Comparison of ENCODE assay signal across 10 cellular contexts in the genomic region with DNA sequence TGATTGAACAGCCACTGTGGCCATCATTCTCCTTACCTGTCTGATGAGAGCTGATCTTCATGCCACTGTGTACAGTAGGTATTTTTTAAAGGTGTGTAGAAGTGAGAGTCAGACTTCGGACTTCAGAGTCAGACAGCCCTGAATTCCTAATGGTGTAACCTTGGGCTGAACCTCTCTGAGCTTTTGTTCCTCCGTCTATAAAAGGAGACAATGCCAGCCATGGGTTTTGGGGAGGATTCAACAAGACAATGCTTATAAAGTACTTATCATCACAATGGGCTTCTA. TPM values are rescaled to one million over a fixed set of nuclear protein-coding genes. Genes with fewer than 3 reads are reported as not detected.
A peak's percentile ranks its signal among the peaks of the same experiment; 100 is the strongest.
DNase-seq lines count a peak whose midpoint lies in the region; ATAC-seq and TF ChIP-seq lines count a peak whose summit lies in the region.
"Had no signal": no experiment of that assay in that cellular context is flagged by ENCODE, and none has a peak within 500 bp of the region (broad histone marks: within the 10 kb centered on the region; RNA-seq: fewer than 3 reads in every experiment).

No MANE protein-coding gene starts in this region.

- peak overlapping the region; percentile 10 for H3K4ac ChIP-seq in trophoblast cell (ENCODE audit: low read depth, low read length)

- peak; percentile 2; the same call in 1 of the 2 replicates for ATAC-seq in WTC11
- no peak for ATAC-seq in right cardiac atrium
- no peak for ATAC-seq in HG03280 (IDR thresholded peaks at IDR 0.05; ENCODE audit: unreplicated experiment)
- ATAC-seq: stimulated activated naive CD8-positive, alpha-beta T cell treated with anti-CD3 and anti-CD28 coated beads, Interleukin-15, amount 100 ng/mL, for 72 hours had no signal

- peak overlapping the region; percentile 3 for H2AFZ ChIP-seq in trophoblast cell (ENCODE audit: insufficient read depth, low read length, poor library complexity)

- peak overlapping the region; percentile 67 for H4K8ac ChIP-seq in trophoblast cell (ENCODE audit: low read depth, low read length)

- peak overlapping the region; percentile 86 to 99 (median 95) for H3K4me2 ChIP-seq in BLaER1 treated with 17β-estradiol and CSF1 and Interleukin-3, amounts not matched to agents 10 nM and 100 nM
- H3K4me2 ChIP-seq in trophoblast cell (ENCODE audit: low read length) = peak overlapping the region; percentile 14
- H3K4me2 ChIP-seq: KMS-11 had no signal

- peaks cover 6% of the 10 kb centered on the region for H3K79me2 ChIP-seq in trophoblast cell (ENCODE audit: control insufficient read depth, insufficient read depth, low read length, poor library complexity)

- H3K4me3 ChIP-seq in BLaER1 treated with 17β-estradiol and CSF1 and Interleukin-3, amounts not matched to agents 10 nM and 100 nM = peak overlapping the region; percentile 8 to 54 (median 38); a peak in 14 of 20 replicates
- H3K4me3 ChIP-seq in right cardiac atrium (ENCODE audit: low read length) (no peak overlapping the region), trophoblast cell (ENCODE audit: low read depth, low read length) (no peak overlapping the region)

- H3K23ac ChIP-seq in trophoblast cell (ENCODE audit: low read length) = no peak overlapping the region

- H2AK5ac ChIP-seq in trophoblast cell (ENCODE audit: low read length) = peak overlapping the region; percentile 38

- in situ Hi-C loops in ACHN (cut with HindIII; ENCODE audit: low pct_ligation_motif_present, low pct_unique_long_range_greater_than_20kb, low sequenced_read_pairs) = no loop called here

- peaks cover 83% of the 10 kb centered on the region for H3K27me3 Mint-ChIP-seq in WTC11 (ENCODE audit: low read depth)
- H3K27me3 Mint-ChIP-seq: stimulated activated naive CD8-positive, alpha-beta T cell treated with anti-CD3 and anti-CD28 coated beads, Interleukin-15, amount 100 ng/mL, for 72 hours had no signal

- CTCF ChIA-PET in WTC11 (lab: Charles Lee) = interaction anchor here (0.8 to 3.6 kb wide), 11 partner anchors 9 to 312 kb away, joined by 3 to 40 read pairs (median 10); partner anchors contain the start of gene GSN

- peak overlapping the region; percentile 49 for H3K4me3 Mint-ChIP-seq in WTC11
- H3K4me3 Mint-ChIP-seq: stimulated activated naive CD8-positive, alpha-beta T cell treated with anti-CD3 and anti-CD28 coated beads, Interleukin-15, amount 100 ng/mL, for 72 hours had no signal

- intact Hi-C loops in right cardiac atrium (cut with DNase I) = no loop called here

- H4K12ac ChIP-seq in trophoblast cell (ENCODE audit: low read depth, low read length) = peak overlapping the region; percentile 73

- peak overlapping the region; percentile 43 for H3K14ac ChIP-seq in trophoblast cell (ENCODE audit: low read length)

- peaks cover 5% of the 10 kb centered on the region for H3K36me3 Mint-ChIP-seq in WTC11

- H3K18ac ChIP-seq in trophoblast cell (ENCODE audit: low read length) = peak overlapping the region; percentile 43

- 18% methylated on average over 2 of the region's 2 CpGs for WGBS in right cardiac atrium
- WGBS in trophoblast cell (ENCODE audit: extremely low coverage, insufficient coverage, insufficient read length) = no CpG with 5 or more reads among the region's 2 CpGs

- H3K27ac Mint-ChIP-seq in WTC11 = peak overlapping the region; percentile 17; the same call in 1 of the 2 replicates

- H4K20me1 ChIP-seq in BLaER1 treated with 17β-estradiol and CSF1 and Interleukin-3, amounts not matched to agents 10 nM and 100 nM = peaks cover 0 to 17% (median 0%) of the 10 kb centered on the region in 11 experiments; a peak in 3 of 22 replicates

- peak overlapping the region; percentile 50 to 75 (median 71) for H3K9ac ChIP-seq in BLaER1 treated with 17β-estradiol and CSF1 and Interleukin-3, amounts not matched to agents 10 nM and 100 nM
- no peak overlapping the region for H3K9ac ChIP-seq in trophoblast cell (ENCODE audit: low read length)
- H3K9ac ChIP-seq: KMS-11 had no signal

- H3K9me3 ChIP-seq in BLaER1 treated with 17β-estradiol and CSF1 and Interleukin-3, amounts not matched to agents 10 nM and 100 nM (replicated peaks in 1 of 11) = no peaks in the 10 kb centered on the region
- H3K9me3 ChIP-seq in right cardiac atrium (ENCODE audit: control insufficient read depth, low read length) = no peaks in the 10 kb centered on the region
- H3K9me3 ChIP-seq in trophoblast cell (ENCODE audit: insufficient read depth, low read depth, low read length) = no peaks in the 10 kb centered on the region

- H3K27me3 ChIP-seq in BLaER1 treated with 17β-estradiol and CSF1 and Interleukin-3, amounts not matched to agents 10 nM and 100 nM = no peaks in the 10 kb centered on the region
- H3K27me3 ChIP-seq in right cardiac atrium (ENCODE audit: control insufficient read depth, insufficient read depth) (no peaks in the 10 kb centered on the region), trophoblast cell (ENCODE audit: insufficient read depth, low read length) (no peaks in the 10 kb centered on the region)

- DNase-seq in WTC11 (ENCODE audit: low spot score) (no peak), right cardiac atrium (no peak), trophoblast cell (no peak), ACHN (no peak), NCI-H1930 (lab: John Stamatoyannopoulos, UW) (no peak)
- no peak for DNase-seq in effector CD4-positive, alpha-beta T cell
- DNase-seq: stimulated activated naive CD8-positive, alpha-beta T cell treated with anti-CD3 and anti-CD28 coated beads, Interleukin-15, amount 100 ng/mL, for 72 hours had no signal

- H3K79me1 ChIP-seq in trophoblast cell (ENCODE audit: low read length) = peaks cover 45% of the 10 kb centered on the region

- peaks cover 86 to 92% (median 87%) of the 10 kb centered on the region in 10 experiments for H3K4me1 ChIP-seq in BLaER1 treated with 17β-estradiol and CSF1 and Interleukin-3, amounts not matched to agents 10 nM and 100 nM
- H3K4me1 ChIP-seq in right cardiac atrium (ENCODE audit: control insufficient read depth, insufficient read depth, low read length) (peaks cover 60% of the 10 kb centered on the region), trophoblast cell (ENCODE audit: control insufficient read depth in 1 of 2, insufficient read depth in 2 of 2, low read length in 2 of 2) (peaks cover 45 to 62% of the 10 kb centered on the region in 2 experiments)

- no peak for TF ChIP-seq CTCF in WTC11 (IDR thresholded peaks at IDR 0.05)

- peak overlapping the region; percentile 90 for H2BK5ac ChIP-seq in trophoblast cell (ENCODE audit: low read depth, low read length, poor library complexity)

- peak overlapping the region; percentile 94 for H2BK12ac ChIP-seq in trophoblast cell (ENCODE audit: low read length)

- peak overlapping the region; percentile 75 for H4K91ac ChIP-seq in trophoblast cell (ENCODE audit: low read depth, low read length)

- H3K27ac ChIP-seq in BLaER1 treated with 17β-estradiol and CSF1 and Interleukin-3, amounts not matched to agents 10 nM and 100 nM = peak overlapping the region; percentile 70 to 89 (median 83)
- H3K27ac ChIP-seq in right cardiac atrium (ENCODE audit: low read length) = peak overlapping the region; percentile 99
- peak overlapping the region; percentile 99 for H3K27ac ChIP-seq in trophoblast cell (ENCODE audit: low read depth, low read length)
- H3K27ac ChIP-seq: KMS-11 had no signal

- peaks cover 47% of the 10 kb centered on the region for H3K4me1 Mint-ChIP-seq in WTC11

- H3K36me3 ChIP-seq in BLaER1 treated with 17β-estradiol and CSF1 and Interleukin-3, amounts not matched to agents 10 nM and 100 nM = peaks cover 0 to 30% (median 0%) of the 10 kb centered on the region in 11 experiments; a peak in 6 of 22 replicates
- peaks cover 5 to 8% of the 10 kb centered on the region in 2 experiments for H3K36me3 ChIP-seq in trophoblast cell (ENCODE audit: control insufficient read depth in 1 of 2, insufficient read depth in 2 of 2, low read length in 2 of 2)

- no peaks in the 10 kb centered on the region for H3K9me3 Mint-ChIP-seq in WTC11
- H3K9me3 Mint-ChIP-seq: stimulated activated naive CD8-positive, alpha-beta T cell treated with anti-CD3 and anti-CD28 coated beads, Interleukin-15, amount 100 ng/mL, for 72 hours had no signal

- POLR2A ChIA-PET in WTC11 (lab: Charles Lee) = no interaction called here

- H2BK120ac ChIP-seq in trophoblast cell (ENCODE audit: insufficient read depth, low read length, poor library complexity) = peak overlapping the region; percentile 84

TF ChIP-seq in WTC11, 78 proteins besides CTCF, POLR2A, EP300 and RAD21 (continues in another document):
- TF ChIP-seq, protein P1, sequence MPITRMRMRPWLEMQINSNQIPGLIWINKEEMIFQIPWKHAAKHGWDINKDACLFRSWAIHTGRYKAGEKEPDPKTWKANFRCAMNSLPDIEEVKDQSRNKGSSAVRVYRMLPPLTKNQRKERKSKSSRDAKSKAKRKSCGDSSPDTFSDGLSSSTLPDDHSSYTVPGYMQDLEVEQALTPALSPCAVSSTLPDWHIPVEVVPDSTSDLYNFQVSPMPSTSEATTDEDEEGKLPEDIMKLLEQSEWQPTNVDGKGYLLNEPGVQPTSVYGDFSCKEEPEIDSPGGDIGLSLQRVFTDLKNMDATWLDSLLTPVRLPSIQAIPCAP (CRISPR knock-in tag; IDR thresholded peaks at IDR 0.05) = no peak
- no peak for TF ChIP-seq ZNF396 (CRISPR knock-in tag; IDR thresholded peaks at IDR 0.05; ENCODE audit: borderline replicate concordance)

RNA-seq across cellular contexts. Expression of gene GSN, which starts 18.7 kb away (rescaled TPM):
- total RNA-seq in WTC11 (2021) (47.0 to 57.3 TPM (median 54.9 TPM) in 3 replicates), right cardiac atrium (1,000 to 10,000 TPM in 3 of 4 donors, 100 to 1,000 TPM in 1; 949 to 1,838 (median 1,489) TPM)
- 1,813 TPM for polyA plus RNA-seq in right cardiac atrium
- polyA plus RNA-seq in trophoblast cell (2013) = 103 and 105 TPM in 2 replicates

Comparison
In these comparisons a context has a peak if more than half of its experiments do, and no peak if none do; other contexts are left out.
1. H3K4me3 ChIP-seq: peak in BLaER1 treated with 17β-estradiol and CSF1 and Interleukin-3, amounts not matched to agents 10 nM and 100 nM (10 of 10); none in right cardiac atrium (single experiment) and trophoblast cell (single experiment).
2. RNA of gene GSN, which starts 18.7 kb away (total RNA-seq): 949 to 1,838 TPM in right cardiac atrium; 47.0 to 57.3 TPM in WTC11; every median in the first group is over 10 times any median in the second.
3. Peak in every context shown above with its lines, with median percentiles within 50 percentile points of each other: H3K27ac ChIP-seq.